10 cellular contexts compared by ENCODE assay signal in genomic region chr5:76521240-76521758, GRCh38.
DNase-seq lines count a peak whose midpoint lies in the region; ATAC-seq, FAIRE-seq and TF ChIP-seq lines count a peak whose summit lies in the region.
"Had no signal": no experiment of that assay in that cellular context is flagged by ENCODE, and none has a peak within 500 bp of the region (broad histone marks: within the 10 kb centered on the region; RNA-seq: fewer than 3 reads in every experiment).

No MANE protein-coding gene starts in this region.

- peak; percentile 41 for FAIRE-seq in astrocyte (lab: Jason Lieb, UNC)

- H3K4me1 Mint-ChIP-seq in activated T-cell treated with anti-CD3 and anti-CD28 coated beads, Interleukin-2, amount 50 U/mL, for 4 hours (ENCODE audit: low read depth), result peaks cover 80% of the 10 kb centered on the region
- peaks cover 19% of the 10 kb centered on the region for H3K4me1 Mint-ChIP-seq in astrocyte (ENCODE audit: low read depth, unreplicated experiment)

- no peaks in the 10 kb centered on the region for H4K20me1 ChIP-seq in astrocyte (ENCODE audit: insufficient read depth, low read length)

- H2AK5ac ChIP-seq in trophoblast cell (ENCODE audit: low read length), result no peak overlapping the region

- no peak for TF ChIP-seq CTCF in astrocyte (IDR thresholded peaks at IDR 0.05; ENCODE audit: insufficient read depth, low read depth, low read length)

- H3K79me2 ChIP-seq in astrocyte (ENCODE audit: insufficient read depth, low read length), result no peaks in the 10 kb centered on the region
- H3K79me2 ChIP-seq in trophoblast cell (ENCODE audit: control insufficient read depth, insufficient read depth, low read length, poor library complexity), result no peaks in the 10 kb centered on the region

- no peaks in the 10 kb centered on the region for H3K9me3 ChIP-seq in astrocyte (ENCODE audit: insufficient read depth, low read depth, low read length)
- H3K9me3 ChIP-seq in trophoblast cell (ENCODE audit: insufficient read depth, low read depth, low read length), result peaks cover 4% of the 10 kb centered on the region
- H3K9me3 ChIP-seq: lower lobe of right lung had no signal

- H3K23ac ChIP-seq in trophoblast cell (ENCODE audit: low read length), result no peak overlapping the region

- H3K14ac ChIP-seq in trophoblast cell (ENCODE audit: low read length), result no peak overlapping the region

- H3K4me2 ChIP-seq in astrocyte (ENCODE audit: low read length) (peak overlapping the region; percentile 43), trophoblast cell (ENCODE audit: low read length) (no peak overlapping the region)

- H3K9me3 Mint-ChIP-seq in activated T-cell treated with anti-CD3 and anti-CD28 coated beads, Interleukin-2, amount 50 U/mL, for 4 hours, result no peaks in the 10 kb centered on the region
- H3K9me3 Mint-ChIP-seq in astrocyte (ENCODE audit: unreplicated experiment), result no peaks in the 10 kb centered on the region
- H3K9me3 Mint-ChIP-seq: T-cell had no signal

- no peaks in the 10 kb centered on the region for H3K27me3 ChIP-seq in astrocyte (ENCODE audit: insufficient read depth, low read length)
- H3K27me3 ChIP-seq in trophoblast cell (ENCODE audit: insufficient read depth, low read length), result no peaks in the 10 kb centered on the region

- H2BK5ac ChIP-seq in trophoblast cell (ENCODE audit: low read depth, low read length, poor library complexity), result no peak overlapping the region

- H3K18ac ChIP-seq in trophoblast cell (ENCODE audit: low read length), result no peak overlapping the region

- H3K27ac Mint-ChIP-seq in astrocyte (ENCODE audit: unreplicated experiment), result peak overlapping the region; percentile 53

- DNase-seq in activated T-cell treated with anti-CD3 and anti-CD28 coated beads, Interleukin-2, amount 50 U/mL, for 4 hours, result no peak
- DNase-seq in activated T-cell treated with anti-CD3 and anti-CD28 coated beads, Interleukin-2, amount 50 U/mL, for 1 hour, result no peak
- peak; percentile 94 for DNase-seq in astrocyte (ENCODE audit: low read depth)
- DNase-seq in trophoblast cell, result peak; percentile 15 to 56
- no peak for DNase-seq in SKM-1 (lab: John Stamatoyannopoulos, UW; ENCODE audit: unreplicated experiment)
- no peak for DNase-seq in midbrain (lab: John Stamatoyannopoulos, UW)
- DNase-seq in mucosa of gallbladder (ENCODE audit: low spot score), result no peak
- DNase-seq: lower lobe of right lung, T-cell had no signal

- H3K9ac ChIP-seq in astrocyte (ENCODE audit: low read length), result peak overlapping the region; percentile 65
- no peak overlapping the region for H3K9ac ChIP-seq in trophoblast cell (ENCODE audit: low read length)

- H4K91ac ChIP-seq in trophoblast cell (ENCODE audit: low read depth, low read length), result no peak overlapping the region

- H3K27ac ChIP-seq in astrocyte (ENCODE audit: low read depth, low read length) (peak overlapping the region; percentile 88), trophoblast cell (ENCODE audit: low read depth, low read length) (peak overlapping the region; percentile 57)
- H3K27ac ChIP-seq: lower lobe of right lung had no signal

- H4K12ac ChIP-seq in trophoblast cell (ENCODE audit: low read depth, low read length), result no peak overlapping the region

- H4K8ac ChIP-seq in trophoblast cell (ENCODE audit: low read depth, low read length), result no peak overlapping the region

- no peak overlapping the region for H2BK120ac ChIP-seq in trophoblast cell (ENCODE audit: insufficient read depth, low read length, poor library complexity)

- peaks cover 8% of the 10 kb centered on the region for H3K79me1 ChIP-seq in trophoblast cell (ENCODE audit: low read length)

- no peaks in the 10 kb centered on the region for H3K27me3 Mint-ChIP-seq in activated T-cell treated with anti-CD3 and anti-CD28 coated beads, Interleukin-2, amount 50 U/mL, for 4 hours (ENCODE audit: low read depth)
- H3K27me3 Mint-ChIP-seq in astrocyte (ENCODE audit: low read depth, unreplicated experiment), result no peaks in the 10 kb centered on the region
- H3K27me3 Mint-ChIP-seq: T-cell had no signal

- H2AFZ ChIP-seq in astrocyte (ENCODE audit: low read depth, low read length), result peak overlapping the region; percentile 62
- H2AFZ ChIP-seq in trophoblast cell (ENCODE audit: insufficient read depth, low read length, poor library complexity), result no peak overlapping the region

- no peak overlapping the region for H2BK12ac ChIP-seq in trophoblast cell (ENCODE audit: low read length)

- no peaks in the 10 kb centered on the region for H3K36me3 ChIP-seq in astrocyte (ENCODE audit: insufficient read depth, low read length)
- no peaks in the 10 kb centered on the region for H3K36me3 ChIP-seq in trophoblast cell (ENCODE audit: control insufficient read depth in 1 of 2, insufficient read depth in 2 of 2, low read length in 2 of 2)
- H3K36me3 ChIP-seq: lower lobe of right lung had no signal

- WGBS in trophoblast cell (ENCODE audit: extremely low coverage, insufficient coverage, insufficient read length), result no CpG with 5 or more reads among the region's 6 CpGs

- H3K4me3 ChIP-seq in astrocyte (ENCODE audit: insufficient read depth, low read depth, low read length) (no peak overlapping the region), trophoblast cell (ENCODE audit: low read depth, low read length) (no peak overlapping the region)
- H3K4me3 ChIP-seq: lower lobe of right lung had no signal

- H3K36me3 Mint-ChIP-seq in activated T-cell treated with anti-CD3 and anti-CD28 coated beads, Interleukin-2, amount 50 U/mL, for 4 hours (ENCODE audit: insufficient read depth), result peaks cover 21% of the 10 kb centered on the region
- H3K36me3 Mint-ChIP-seq in astrocyte (ENCODE audit: low read depth, unreplicated experiment), result no peaks in the 10 kb centered on the region

- H3K4me1 ChIP-seq in astrocyte (ENCODE audit: insufficient read depth, low read length) (peaks cover 14% of the 10 kb centered on the region), trophoblast cell (ENCODE audit: control insufficient read depth in 1 of 2, insufficient read depth in 2 of 2, low read length in 2 of 2) (no peaks in the 10 kb centered on the region)
- H3K4me1 ChIP-seq: lower lobe of right lung had no signal

- ATAC-seq in activated T-cell treated with anti-CD3 and anti-CD28 coated beads, Interleukin-2, amount 50 U/mL, for 4 hours, result peak; percentile 88 to 92
- peak; percentile 75 for ATAC-seq in HG03045 (IDR thresholded peaks at IDR 0.05; ENCODE audit: unreplicated experiment)

- H3K4ac ChIP-seq in trophoblast cell (ENCODE audit: low read depth, low read length), result no peak overlapping the region

- H3K4me3 Mint-ChIP-seq in activated T-cell treated with anti-CD3 and anti-CD28 coated beads, Interleukin-2, amount 50 U/mL, for 4 hours, result peak overlapping the region; percentile 42
- no peak overlapping the region for H3K4me3 Mint-ChIP-seq in astrocyte (ENCODE audit: unreplicated experiment)

Comparison
In these comparisons a context has a peak if more than half of its experiments do, and no peak if none do; other contexts are left out.
1. DNase-seq: peak in astrocyte (single experiment) and trophoblast cell (2 of 2); none in activated T-cell treated with anti-CD3 and anti-CD28 coated beads, Interleukin-2, amount 50 U/mL, for 4 hours (single experiment), activated T-cell treated with anti-CD3 and anti-CD28 coated beads, Interleukin-2, amount 50 U/mL, for 1 hour (single experiment), SKM-1 (single experiment), midbrain (single experiment) and mucosa of gallbladder (single experiment).